Comparison of ENCODE assay signal across 19 cellular contexts in the genomic region with DNA sequence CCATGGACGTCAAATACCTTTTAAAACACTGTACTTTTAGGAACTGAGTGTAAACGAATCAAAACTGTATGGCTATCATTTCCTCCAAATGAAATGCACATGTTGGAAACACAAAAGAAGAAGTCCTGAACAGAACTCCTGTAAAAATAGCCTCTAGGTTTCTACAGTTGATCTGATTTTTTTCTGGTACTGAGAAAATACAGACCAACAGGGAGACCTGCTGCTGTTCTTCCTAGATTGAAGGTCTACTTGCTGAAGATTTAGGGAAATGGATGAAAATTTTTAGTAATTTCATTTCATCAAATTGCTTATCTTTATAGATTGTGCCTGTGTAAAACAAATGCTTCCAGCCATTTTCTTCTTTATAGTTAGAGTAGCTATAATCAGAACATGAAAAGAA.
DNase-seq lines count a peak whose midpoint lies in the region; TF ChIP-seq lines count a peak whose summit lies in the region.
"Had no signal": no experiment of that assay in that cellular context is flagged by ENCODE, and none has a peak within 500 bp of the region (broad histone marks: within the 10 kb centered on the region; RNA-seq: fewer than 3 reads in every experiment).

No MANE protein-coding gene starts in this region.

- no peak overlapping the region for H3K4me3 ChIP-seq in Karpas-422 (ENCODE audit: low read length)
- H3K4me3 ChIP-seq in mesenchymal stem cell (ENCODE audit: insufficient read depth in 1 of 2, low read depth in 1 of 2, low read length in 2 of 2), result no peak overlapping the region
- no peak overlapping the region for H3K4me3 ChIP-seq in adrenal gland
- H3K4me3 ChIP-seq: GM23248 had no signal

- H3K9me3 ChIP-seq in Karpas-422 (ENCODE audit: low read length), result no peaks in the 10 kb centered on the region
- no peaks in the 10 kb centered on the region for H3K9me3 ChIP-seq in mesenchymal stem cell (ENCODE audit: control insufficient read depth, low read length)
- peaks cover 0 to 6% (median 0%) of the 10 kb centered on the region in 3 donors for H3K9me3 ChIP-seq in adrenal gland (replicated peaks in 1 of 3)

- H3K23ac ChIP-seq in mesenchymal stem cell (ENCODE audit: low read length in 2 of 2), result no peak overlapping the region

- no peak overlapping the region for H3K14ac ChIP-seq in mesenchymal stem cell (ENCODE audit: low read length in 2 of 2)

- peaks cover 13% of the 10 kb centered on the region for H3K4me1 ChIP-seq in Karpas-422 (ENCODE audit: low read length)
- no peaks in the 10 kb centered on the region for H3K4me1 ChIP-seq in mesenchymal stem cell (ENCODE audit: control insufficient read depth, insufficient read depth, low read depth, low read length)
- no peaks in the 10 kb centered on the region for H3K4me1 ChIP-seq in adrenal gland (replicated peaks in 1 of 2)

- no peak for TF ChIP-seq CTCF in adrenal gland (IDR thresholded peaks at IDR 0.05)

- H3K27me3 ChIP-seq in Karpas-422 (ENCODE audit: low read length) (no peaks in the 10 kb centered on the region), mesenchymal stem cell (ENCODE audit: control insufficient read depth in 1 of 2, insufficient read depth in 1 of 2, low read length in 2 of 2) (no peaks in the 10 kb centered on the region), adrenal gland (no peaks in the 10 kb centered on the region)

- H3K9ac ChIP-seq in Karpas-422 (ENCODE audit: low read length) (no peak overlapping the region), mesenchymal stem cell (ENCODE audit: low read length) (no peak overlapping the region)
- H3K9ac ChIP-seq: GM23248 had no signal

- no peak overlapping the region for H2AK5ac ChIP-seq in mesenchymal stem cell (ENCODE audit: low read length, severe bottlenecking)

- no peaks in the 10 kb centered on the region for H3K79me2 ChIP-seq in Karpas-422 (ENCODE audit: low read length)

- H2BK120ac ChIP-seq in mesenchymal stem cell (ENCODE audit: low read depth, low read length), result no peak overlapping the region

- no peaks in the 10 kb centered on the region for H3K9me2 ChIP-seq in Karpas-422 (replicated peaks; ENCODE audit: insufficient read depth, low read length)

- DNase-seq in Karpas-422, result peak; percentile 51
- peak; percentile 28 for DNase-seq in SK-N-DZ (ENCODE audit: low spot score)
- peak; percentile 26 for DNase-seq in fibroblast of peridontal ligament (ENCODE audit: extremely low read depth)
- no peak for DNase-seq in NCI-H1092 treated with DMSO at 0.1 percent for 48 hours (lab: John Stamatoyannopoulos, UW)
- DNase-seq in mesenchymal stem cell, result no peak
- no peak for DNase-seq in adrenal gland
- DNase-seq in NCI-H69 (lab: John Stamatoyannopoulos, UW), result no peak
- DNase-seq: CD8-positive, alpha-beta memory T cell; DMS 273 treated with DMSO at 0.1 percent for 48 hours; GM23248; H9; HFFc6; Kasumi-1; NCI-H1694; NCI-H2029 treated with DMSO at 0.1 percent for 48 hours; NCI-H526 treated with DMSO at 0.1 percent for 48 hours; SIG-M5; T-helper 1 cell had no signal

- H2BK12ac ChIP-seq in mesenchymal stem cell (ENCODE audit: low read length in 2 of 2), result no peak overlapping the region

- no peak for TF ChIP-seq POLR2A in adrenal gland (IDR thresholded peaks at IDR 0.05)

- H3K4ac ChIP-seq in mesenchymal stem cell (ENCODE audit: low read depth in 1 of 2, low read length in 2 of 2), result no peak overlapping the region

- H2BK15ac ChIP-seq in mesenchymal stem cell (ENCODE audit: low read depth, poor library complexity, severe bottlenecking), result no peak overlapping the region

- peak overlapping the region; percentile 3 for H3K4me2 ChIP-seq in Karpas-422 (ENCODE audit: low read depth, low read length, poor library complexity, severe bottlenecking)
- H3K4me2 ChIP-seq in mesenchymal stem cell (ENCODE audit: low read length, poor library complexity, severe bottlenecking), result no peak overlapping the region

- no peak overlapping the region for H4K91ac ChIP-seq in mesenchymal stem cell (ENCODE audit: low read length)

- H3K27ac ChIP-seq in Karpas-422 (ENCODE audit: low read length), result 0 out of 2 replicates have a peak overlapping the region, but pooled peaks have one; percentile 7
- H3K27ac ChIP-seq in mesenchymal stem cell (ENCODE audit: low read length, poor library complexity, severe bottlenecking), result no peak overlapping the region
- no peak overlapping the region for H3K27ac ChIP-seq in adrenal gland
- H3K27ac ChIP-seq: C4-2B, GM23248 had no signal

- H4K20me1 ChIP-seq in Karpas-422 (ENCODE audit: insufficient read depth, low read depth, low read length), result no peaks in the 10 kb centered on the region

- no peak overlapping the region for H2BK5ac ChIP-seq in mesenchymal stem cell (ENCODE audit: low read depth, low read length, poor library complexity, severe bottlenecking)

- H3K36me3 ChIP-seq in Karpas-422 (ENCODE audit: insufficient read depth, low read length), result no peaks in the 10 kb centered on the region
- H3K36me3 ChIP-seq in mesenchymal stem cell (ENCODE audit: control insufficient read depth in 1 of 2, insufficient read depth in 2 of 2, low read depth in 1 of 2, low read length in 2 of 2), result no peaks in the 10 kb centered on the region
- H3K36me3 ChIP-seq in adrenal gland (replicated peaks in 1 of 2), result no peaks in the 10 kb centered on the region

- H3K79me1 ChIP-seq in mesenchymal stem cell (replicated peaks; ENCODE audit: low read length, poor library complexity, severe bottlenecking), result no peaks in the 10 kb centered on the region

- no peak overlapping the region for H4K8ac ChIP-seq in mesenchymal stem cell (ENCODE audit: low read length)

- intact Hi-C loops in adrenal gland (cut with DNase I), result no loop called here

- no peak overlapping the region for H3K18ac ChIP-seq in mesenchymal stem cell (ENCODE audit: low read depth in 1 of 2, low read length in 2 of 2)

- H2AFZ ChIP-seq in Karpas-422 (ENCODE audit: low read length) (peak overlapping the region; percentile 92), mesenchymal stem cell (ENCODE audit: low read depth, low read length) (no peak overlapping the region)
- H2AFZ ChIP-seq: GM23248 had no signal

- WGBS in mesenchymal stem cell, result 87% methylated on average over 2 of the region's 2 CpGs
- 61 to 72% (median 65%) methylated on average over 2 of the region's 2 CpGs for WGBS in adrenal gland, 4 donors

Comparison
In these comparisons a context has a peak if more than half of its experiments do, and no peak if none do; other contexts are left out.
1. DNase-seq: peak in Karpas-422 (single experiment), SK-N-DZ (single experiment) and fibroblast of peridontal ligament (single experiment); none in NCI-H1092 treated with DMSO at 0.1 percent for 48 hours (single experiment), mesenchymal stem cell (single experiment), adrenal gland (0 of 7) and NCI-H69 (single experiment).